In the genomic region with DNA sequence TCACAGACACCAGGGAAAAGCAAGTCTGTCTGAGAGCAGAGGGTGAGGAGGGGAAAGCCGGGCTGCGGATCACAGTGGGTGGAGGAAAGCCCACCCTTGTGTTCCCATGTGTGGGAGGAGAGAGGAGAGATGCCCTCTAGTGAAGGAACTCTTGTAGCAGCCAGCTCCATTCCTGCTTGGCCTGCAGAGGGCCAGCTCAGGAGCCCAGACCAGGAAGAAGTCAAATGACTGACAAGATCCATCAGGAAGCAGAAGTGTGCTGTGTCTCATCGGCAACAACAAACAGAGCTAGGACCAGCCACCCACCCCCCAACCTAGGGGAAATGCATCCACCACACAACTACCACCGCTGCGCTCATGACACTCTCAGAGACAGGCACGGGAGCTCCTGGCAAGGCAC, we compare ENCODE assay signal across 7 cellular contexts.
A peak's percentile ranks its signal among the peaks of the same experiment; 100 is the strongest.
DNase-seq lines count a peak whose midpoint lies in the region; ATAC-seq, FAIRE-seq and TF ChIP-seq lines count a peak whose summit lies in the region.
"Not testable (repeated sequence)": the region's sequence is repeated elsewhere in the genome, so short reads cannot be mapped to it uniquely, and the experiment has no call there.

No MANE protein-coding gene starts in this region.

- H3K4me1 ChIP-seq in H9 (ENCODE audit: insufficient read depth, low read length); Panc1 (ENCODE audit: control insufficient read depth, insufficient read depth, low read length); H1 (replicated peaks in 1 of 4; ENCODE audit: control insufficient read depth in 3 of 4, insufficient read depth in 4 of 4, low read length in 3 of 4); mesendoderm (ENCODE audit: control insufficient read depth, low read depth, low read length): not testable (repeated sequence)

- not testable (repeated sequence) for H2BK120ac ChIP-seq in H9 (ENCODE audit: low read depth, low read length, poor library complexity, severe bottlenecking); H1 (replicated peaks; ENCODE audit: low read depth, low read length); mesendoderm (ENCODE audit: low read depth, low read length)

- not testable (repeated sequence) for H3K79me1 ChIP-seq in H9 (ENCODE audit: insufficient read depth, low read depth, low read length, poor library complexity, severe bottlenecking); H1 (ENCODE audit: low read depth, low read length); mesendoderm (ENCODE audit: low read length)

- not testable (repeated sequence) for H3K4me2 ChIP-seq in H9 (ENCODE audit: insufficient read depth, insufficient read length, low read length); H1 (ENCODE audit: insufficient read depth in 1 of 2, low read depth in 2 of 2, low read length in 2 of 2); mesendoderm (ENCODE audit: low read length)

- H3K27ac ChIP-seq in H9 (ENCODE audit: insufficient read length, low read depth, low read length); Panc1 (ENCODE audit: low read length); H1 (ENCODE audit: low read depth, low read length); mesendoderm (ENCODE audit: low read depth, low read length): not testable (repeated sequence)

- not testable (repeated sequence) for H3K4ac ChIP-seq in H9 (ENCODE audit: low read depth, low read length); H1 (replicated peaks; ENCODE audit: insufficient read length, low read depth, low read length); mesendoderm (ENCODE audit: low read depth, low read length)

- H3K56ac ChIP-seq in H9 (ENCODE audit: insufficient read length, low read depth, low read length); H1 (replicated peaks; ENCODE audit: insufficient read length, low read depth, low read length); mesendoderm (ENCODE audit: low read length): not testable (repeated sequence)

- TF ChIP-seq POLR2A in H1 (IDR thresholded peaks at IDR 0.05; ENCODE audit: control extremely low read depth in 1 of 2, low read depth in 2 of 2, low read length in 2 of 2), result not testable (repeated sequence)

- POLR2A ChIA-PET in Panc1 (lab: Charles Lee); H1 (lab: Charles Lee; ENCODE audit: partially characterized antibody): not testable (repeated sequence)

- CTCF ChIA-PET in Panc1 (lab: Charles Lee); H1 (lab: Charles Lee; ENCODE audit: partially characterized antibody): not testable (repeated sequence)

- not testable (repeated sequence) for H3K23ac ChIP-seq in H9 (ENCODE audit: insufficient read length, low read depth, low read length); H1 (ENCODE audit: insufficient read length); mesendoderm (ENCODE audit: low read length)

- H3K4me1 Mint-ChIP-seq in H9; glutamatergic neuron (ENCODE audit: low read depth, unreplicated experiment): not testable (repeated sequence)

- not testable (repeated sequence) for BruUV-seq in Panc1 (replicated peaks; lab: Mats Ljungman, UMichigan)

- not testable (repeated sequence) for H3K14ac ChIP-seq in H9 (ENCODE audit: insufficient read depth, low read length); H1 (ENCODE audit: insufficient read length)

- not testable (repeated sequence) for H2AFZ ChIP-seq in H9 (ENCODE audit: low read length); H1 (ENCODE audit: low read length)

- not testable (repeated sequence) for H3K27me3 ChIP-seq in H9 (ENCODE audit: insufficient read depth, low read length); Panc1 (ENCODE audit: control insufficient read depth, insufficient read depth, low read length); H1 (replicated peaks in 1 of 4; ENCODE audit: control insufficient read depth in 3 of 4, extremely low read depth in 1 of 4, insufficient read depth in 3 of 4, low read length in 3 of 4); mesendoderm (ENCODE audit: insufficient read depth, low read length, poor library complexity)

- H3K9me3 Mint-ChIP-seq in H9, result peaks cover 12% of the 10 kb centered on the region in 2 experiments
- not testable (repeated sequence) for H3K9me3 Mint-ChIP-seq in glutamatergic neuron (ENCODE audit: unreplicated experiment)

- H4K5ac ChIP-seq in H9 (ENCODE audit: insufficient read length, low read depth, low read length); H1 (ENCODE audit: insufficient read length, low read depth, low read length); mesendoderm (ENCODE audit: low read length): not testable (repeated sequence)

- H3K27me3 Mint-ChIP-seq in H9 (ENCODE audit: low read depth); glutamatergic neuron (ENCODE audit: unreplicated experiment): not testable (repeated sequence)

- not testable (repeated sequence) for H4K91ac ChIP-seq in H9 (ENCODE audit: insufficient read length, low read depth, low read length); H1 (replicated peaks; ENCODE audit: insufficient read length, low read length)

- not testable (repeated sequence) for H3K27ac Mint-ChIP-seq in H9; glutamatergic neuron (ENCODE audit: unreplicated experiment)

- TF ChIP-seq CTCF in AG09309 (IDR thresholded peaks at IDR 0.05; ENCODE audit: control insufficient read depth, insufficient read depth, low read depth, low read length, missing control alignments) (peak; percentile 14), H9 (conservative IDR thresholded peaks at IDR 0.05) (0 out of 3 replicates have a peak, but pooled peaks have one; percentile 19), Panc1 (IDR thresholded peaks at IDR 0.05) (peak; percentile 29), H1 (IDR thresholded peaks at IDR 0.05; ENCODE audit: control extremely low read depth in 1 of 3, insufficient read depth in 1 of 3, low read depth in 1 of 3, low read length in 3 of 3) (peak; percentile 24 to 61 (median 33)), glutamatergic neuron (IDR thresholded peaks at IDR 0.05; ENCODE audit: partially characterized antibody, unreplicated experiment) (peak; percentile 9)

- intact Hi-C loops in Panc1 (cut with micrococcal nuclease; ENCODE audit: unreplicated experiment), result not testable (repeated sequence)

- peak; percentile 14 to 20; a peak in 2 of 4 replicates for TF ChIP-seq RAD21 in H1 (IDR thresholded peaks at IDR 0.05 in 1 of 2, conservative IDR thresholded peaks at IDR 0.05 in 1 of 2; ENCODE audit: low read depth in 2 of 2, low read length in 2 of 2)

- not testable (repeated sequence) for H2AK5ac ChIP-seq in H9 (ENCODE audit: insufficient read length, low read length); H1 (ENCODE audit: low read depth, low read length); mesendoderm (ENCODE audit: low read length)

- H3K23me2 ChIP-seq in H9 (ENCODE audit: insufficient read length, low read depth, low read length, poor library complexity, severe bottlenecking); H1 (ENCODE audit: low read depth, low read length): not testable (repeated sequence)

- H3K9ac ChIP-seq in H9 (ENCODE audit: extremely low read depth, insufficient read length, low read length); H1 (replicated peaks in 1 of 4; ENCODE audit: extremely low read depth in 1 of 4, low read depth in 3 of 4, low read length in 3 of 4); mesendoderm (ENCODE audit: low read length): not testable (repeated sequence)

- H4K8ac ChIP-seq in H9 (replicated peaks; ENCODE audit: insufficient read length, low read depth, low read length); H1 (ENCODE audit: extremely low read depth, insufficient read depth, low read length); mesendoderm (ENCODE audit: low read depth, low read length): not testable (repeated sequence)

- H2BK20ac ChIP-seq in H9 (ENCODE audit: low read depth, low read length, poor library complexity, severe bottlenecking); H1 (ENCODE audit: low read length): not testable (repeated sequence)

- not testable (repeated sequence) for FAIRE-seq in H1 (lab: Jason Lieb, UNC)

- H4K20me1 ChIP-seq in H9 (ENCODE audit: control insufficient read depth, insufficient read depth, insufficient read length); H1 (replicated peaks in 1 of 2; ENCODE audit: control insufficient read depth in 1 of 2, insufficient read depth in 2 of 2, low read length in 2 of 2): not testable (repeated sequence)

- H3K4me3 Mint-ChIP-seq in H9; glutamatergic neuron (ENCODE audit: unreplicated experiment): not testable (repeated sequence)

- in situ Hi-C loops in Panc1 (cut with HindIII; ENCODE audit: low pct_unique_long_range_greater_than_20kb, low sequenced_read_pairs), result not testable (repeated sequence)

- not testable (repeated sequence) for H2BK5ac ChIP-seq in H9 (ENCODE audit: insufficient read length, low read length); H1 (ENCODE audit: low read depth, low read length); mesendoderm (ENCODE audit: low read length)

- not testable (repeated sequence) for DNase-seq in AG09309 (ENCODE audit: low read depth); H9; Panc1 (ENCODE audit: low read depth, low spot score)
- peak; percentile 43 for DNase-seq in NCI-H460 (ENCODE audit: extremely low read depth, low read depth)
- DNase-seq in H1 (ENCODE audit: low read depth in 1 of 2, low spot score in 2 of 2), result peak in 1 of 2 experiments; percentile 47
- DNase-seq in glutamatergic neuron, result peak; percentile 45
- peak; percentile 64 for DNase-seq in mesendoderm

- not testable (repeated sequence) for H3K9me3 ChIP-seq in H9 (ENCODE audit: control insufficient read depth, low read depth, low read length); Panc1 (ENCODE audit: control insufficient read depth, insufficient read depth, low read depth, low read length); H1 (ENCODE audit: insufficient read depth in 2 of 2, low read depth in 1 of 2, low read length in 1 of 2)

- H3K36me3 Mint-ChIP-seq in H9 (ENCODE audit: insufficient read depth in 1 of 3, low read depth in 3 of 3); glutamatergic neuron (ENCODE audit: unreplicated experiment): not testable (repeated sequence)

- no CpG with 5 or more reads among the region's 6 CpGs for WGBS in H9 (ENCODE audit: extremely low coverage, insufficient read length, low lambda C conversion rate)
- WGBS in H1 (ENCODE audit: extremely low coverage in 1 of 2, insufficient coverage in 1 of 2, insufficient read length in 1 of 2, insufficient replicate concordance in 2 of 2, low coverage in 1 of 2, low lambda C conversion rate in 2 of 2, missing lambda C conversion rate in 1 of 2), 2 experiments, result 67% methylated on average over 5 of the region's 6 CpGs; no CpG with 5 or more reads in 1 of the 2 experiments
- no CpG with 5 or more reads among the region's 6 CpGs for WGBS in mesendoderm (ENCODE audit: extremely low coverage, insufficient coverage, low lambda C conversion rate)

- not testable (repeated sequence) for TF ChIP-seq EP300 in H1 (IDR thresholded peaks at IDR 0.05; ENCODE audit: borderline replicate concordance in 1 of 2, low read depth in 2 of 2, low read length in 2 of 2)

- H3K79me2 ChIP-seq in H9 (ENCODE audit: insufficient read depth, low read length); H1 (ENCODE audit: control insufficient read depth in 1 of 2, insufficient read depth in 2 of 2, low read length in 2 of 2); mesendoderm (ENCODE audit: control insufficient read depth, insufficient read depth, low read length): not testable (repeated sequence)

- not testable (repeated sequence) for H3T11ph ChIP-seq in H9 (ENCODE audit: low read length)

- H3K18ac ChIP-seq in H9 (ENCODE audit: insufficient read length, low read depth, low read length); H1 (ENCODE audit: extremely low read depth, low read length); mesendoderm (ENCODE audit: low read length): not testable (repeated sequence)

- not testable (repeated sequence) for H3K36me3 ChIP-seq in Panc1 (ENCODE audit: control insufficient read depth, insufficient read depth, low read length); H1 (ENCODE audit: control insufficient read depth in 2 of 4, insufficient read depth in 4 of 4, low read length in 3 of 4); mesendoderm (ENCODE audit: control insufficient read depth, insufficient read depth, low read length)

- H3K4me3 ChIP-seq in AG09309 (ENCODE audit: control insufficient read depth, low read depth, low read length); Panc1 (ENCODE audit: low read depth in 2 of 2, low read length in 2 of 2); H1 (ENCODE audit: extremely low read depth in 1 of 4, insufficient read depth in 2 of 4, low read depth in 3 of 4, low read length in 4 of 4); mesendoderm (ENCODE audit: low read length): not testable (repeated sequence)

- ATAC-seq in Panc1, result not testable (repeated sequence)

- not testable (repeated sequence) for H2BK15ac ChIP-seq in H9 (ENCODE audit: low read depth, low read length); H1 (ENCODE audit: low read length); mesendoderm (replicated peaks; ENCODE audit: low read depth)

- not testable (repeated sequence) for H2BK12ac ChIP-seq in H9 (ENCODE audit: insufficient read length, low read depth, low read length); H1 (ENCODE audit: low read depth, low read length)
